ENCODE assay signal across 14 cellular contexts in the genomic region with DNA sequence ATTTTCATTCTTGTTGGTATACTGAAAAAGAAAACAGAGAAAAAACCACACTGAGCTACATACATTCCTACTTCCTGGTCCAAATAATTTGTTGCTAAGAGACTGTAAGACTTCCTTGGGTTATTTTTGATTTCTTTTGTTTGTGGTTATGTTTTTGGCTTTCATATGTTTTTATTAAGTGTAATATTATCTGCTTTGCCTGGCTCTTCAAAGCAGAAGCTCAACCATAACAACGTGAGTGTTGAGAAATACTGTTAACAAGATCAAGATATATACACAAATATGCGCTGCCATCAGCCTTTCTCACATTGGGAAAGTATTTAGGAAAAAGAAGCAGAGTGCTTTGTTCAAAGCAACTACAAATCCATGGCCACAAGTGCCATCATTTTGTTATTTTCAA.
DNase-seq lines count a peak whose midpoint lies in the region; FAIRE-seq and TF ChIP-seq lines count a peak whose summit lies in the region.
"Had no signal": no experiment of that assay in that cellular context is flagged by ENCODE, and none has a peak within 500 bp of the region (broad histone marks: within the 10 kb centered on the region; RNA-seq: fewer than 3 reads in every experiment).

No MANE protein-coding gene starts in this region.

- TF ChIP-seq CTCF in lower leg skin (IDR thresholded peaks at IDR 0.05) (no peak), left ventricle myocardium inferior (IDR thresholded peaks at IDR 0.05; ENCODE audit: borderline replicate concordance) (no peak)

- H3K9me3 ChIP-seq in left ventricle myocardium inferior (replicated peaks) = peaks cover under 1% of the 10 kb centered on the region

- peaks cover 3% of the 10 kb centered on the region for H3K9me3 Mint-ChIP-seq in activated naive CD4-positive, alpha-beta T cell treated with anti-CD3 and anti-CD28 coated beads for 36 hours
- H3K9me3 Mint-ChIP-seq in activated naive CD4-positive, alpha-beta T cell treated with anti-CD3 and anti-CD28 coated beads, Interleukin-2, amount 10 ng/mL, durations not matched to agents 7 days and 5 days = no peaks in the 10 kb centered on the region

- CTCF ChIA-PET in activated naive CD4-positive, alpha-beta T cell treated with anti-CD3 and anti-CD28 coated beads for 36 hours (lab: Charles Lee) = no interaction called here
- CTCF ChIA-PET in activated naive CD4-positive, alpha-beta T cell treated with anti-CD3 and anti-CD28 coated beads, Interleukin-2, amount 10 ng/mL, durations not matched to agents 7 days and 5 days (lab: Charles Lee) = no interaction called here

- peaks cover 2% of the 10 kb centered on the region for H3K27me3 Mint-ChIP-seq in activated naive CD4-positive, alpha-beta T cell treated with anti-CD3 and anti-CD28 coated beads for 36 hours (ENCODE audit: low read depth)
- no peaks in the 10 kb centered on the region for H3K27me3 Mint-ChIP-seq in activated naive CD4-positive, alpha-beta T cell treated with anti-CD3 and anti-CD28 coated beads, Interleukin-2, amount 10 ng/mL, durations not matched to agents 7 days and 5 days
- H3K27me3 Mint-ChIP-seq: memory B cell had no signal

- FAIRE-seq in endometrium (lab: Jason Lieb, UNC) (peak; percentile 72), GM12892 (lab: Jason Lieb, UNC) (no peak)
- FAIRE-seq: H54 had no signal

- no peak overlapping the region for H3K4me3 Mint-ChIP-seq in activated naive CD4-positive, alpha-beta T cell treated with anti-CD3 and anti-CD28 coated beads for 36 hours
- H3K4me3 Mint-ChIP-seq in activated naive CD4-positive, alpha-beta T cell treated with anti-CD3 and anti-CD28 coated beads, Interleukin-2, amount 10 ng/mL, durations not matched to agents 7 days and 5 days = no peak overlapping the region
- H3K4me3 Mint-ChIP-seq: CD14-positive monocyte, memory B cell had no signal

- peaks cover 4% of the 10 kb centered on the region for H3K4me1 ChIP-seq in left ventricle myocardium inferior

- intact Hi-C loops in activated naive CD4-positive, alpha-beta T cell treated with anti-CD3 and anti-CD28 coated beads for 36 hours (cut with micrococcal nuclease) = loop anchor here (2.0 to 10.0 kb wide), 2 partner anchors 558 to 650 kb away; no protein-coding TSS in a partner anchor
- intact Hi-C loops in lower leg skin (cut with DNase I; ENCODE audit: low total_unique reads) (no loop called here), left ventricle myocardium inferior (cut with micrococcal nuclease) (no loop called here)

- H3K36me3 ChIP-seq in left ventricle myocardium inferior = no peaks in the 10 kb centered on the region

- H3K4me3 ChIP-seq in lower leg skin (ENCODE audit: low read depth, poor library complexity, severe bottlenecking) (no peak overlapping the region), left ventricle myocardium inferior (no peak overlapping the region)

- H3K4me1 Mint-ChIP-seq in activated naive CD4-positive, alpha-beta T cell treated with anti-CD3 and anti-CD28 coated beads for 36 hours (ENCODE audit: low read depth) = peaks cover 53% of the 10 kb centered on the region
- H3K4me1 Mint-ChIP-seq in activated naive CD4-positive, alpha-beta T cell treated with anti-CD3 and anti-CD28 coated beads, Interleukin-2, amount 10 ng/mL, durations not matched to agents 7 days and 5 days = peaks cover 9% of the 10 kb centered on the region
- H3K4me1 Mint-ChIP-seq: CD14-positive monocyte had no signal

- peaks cover 8% of the 10 kb centered on the region for H3K36me3 Mint-ChIP-seq in activated naive CD4-positive, alpha-beta T cell treated with anti-CD3 and anti-CD28 coated beads for 36 hours (ENCODE audit: low read depth)
- no peaks in the 10 kb centered on the region for H3K36me3 Mint-ChIP-seq in activated naive CD4-positive, alpha-beta T cell treated with anti-CD3 and anti-CD28 coated beads, Interleukin-2, amount 10 ng/mL, durations not matched to agents 7 days and 5 days
- H3K36me3 Mint-ChIP-seq: CD14-positive monocyte had no signal

- no peaks in the 10 kb centered on the region for H3K27me3 ChIP-seq in left ventricle myocardium inferior (ENCODE audit: low read depth)

- H3K27ac Mint-ChIP-seq in activated naive CD4-positive, alpha-beta T cell treated with anti-CD3 and anti-CD28 coated beads for 36 hours = peak overlapping the region; percentile 20
- no peak overlapping the region for H3K27ac Mint-ChIP-seq in activated naive CD4-positive, alpha-beta T cell treated with anti-CD3 and anti-CD28 coated beads, Interleukin-2, amount 10 ng/mL, durations not matched to agents 7 days and 5 days
- H3K27ac Mint-ChIP-seq: CD14-positive monocyte, memory B cell had no signal

- no peak for DNase-seq in activated naive CD4-positive, alpha-beta T cell treated with anti-CD3 and anti-CD28 coated beads for 36 hours
- no peak for DNase-seq in activated naive CD4-positive, alpha-beta T cell treated with anti-CD3 and anti-CD28 coated beads, Interleukin-2, amount 10 ng/mL, durations not matched to agents 7 days and 5 days
- DNase-seq in NCI-H226 (peak; percentile 30), smooth muscle cell of the brain vasculature (ENCODE audit: low read depth, low spot score) (peak; percentile 60), GM12892 (ENCODE audit: insufficient read length) (no peak), lower leg skin (ENCODE audit: low spot score in 2 of 2) (no peak), left ventricle myocardium inferior (no peak)
- DNase-seq: activated effector memory CD4-positive, alpha-beta T cell treated with Interleukin-2 at 50 U/mL for 16 hours; dermis blood vessel endothelial cell; NCI-H2081 had no signal

- no peak for TF ChIP-seq POLR2A in GM12892 (IDR thresholded peaks at IDR 0.05; ENCODE audit: low read depth, low read length)
- no peak for TF ChIP-seq POLR2A in lower leg skin (IDR thresholded peaks at IDR 0.05)

- 10 to 27% methylated on average over 2 of the region's 2 CpGs for WGBS in lower leg skin, 2 donors

- no peak overlapping the region for H3K27ac ChIP-seq in left ventricle myocardium inferior (replicated peaks)

Comparison
In these comparisons a context has a peak if more than half of its experiments do, and no peak if none do; other contexts are left out.
1. DNase-seq: peak in NCI-H226 (single experiment) and smooth muscle cell of the brain vasculature (single experiment); none in activated naive CD4-positive, alpha-beta T cell treated with anti-CD3 and anti-CD28 coated beads for 36 hours (single experiment), activated naive CD4-positive, alpha-beta T cell treated with anti-CD3 and anti-CD28 coated beads, Interleukin-2, amount 10 ng/mL, durations not matched to agents 7 days and 5 days (single experiment), GM12892 (single experiment), lower leg skin (0 of 2) and left ventricle myocardium inferior (single experiment).